In genomic region chr1:229558460-229559335, GRCh38 we compare ENCODE assay signal across 7 cellular contexts. TPM values are rescaled to one million over a fixed set of nuclear protein-coding genes. Genes with fewer than 3 reads are reported as not detected.
DNase-seq lines count a peak whose midpoint lies in the region; ATAC-seq and TF ChIP-seq lines count a peak whose summit lies in the region.

Gene ABCB10 (minus strand): TSS chr1:229558707. CDS start chr1:229558652, 55 bp downstream.

- peak; percentile 47 for TF ChIP-seq POLR2A in GM18505 (IDR thresholded peaks at IDR 0.05; ENCODE audit: borderline replicate concordance, extremely low read depth, insufficient read depth, insufficient read length)

- DNase-seq in NCI-H187 treated with DMSO at 0.1 percent for 48 hours (lab: John Stamatoyannopoulos, UW): peak; percentile 71
- DNase-seq in T-helper 22 cell (ENCODE audit: low read depth): peak; percentile 71
- DNase-seq in astrocyte of the cerebellum (ENCODE audit: low read depth): peak; percentile 91
- DNase-seq in hepatic stellate cell (ENCODE audit: low spot score): peak; percentile 99
- DNase-seq in renal cortical epithelial cell (ENCODE audit: low read depth): peak; percentile 92

- in situ Hi-C loops in astrocyte of the cerebellum (cut with HindIII; ENCODE audit: low sequenced_read_pairs): no loop called here

- H3K4me3 ChIP-seq in astrocyte of the cerebellum (ENCODE audit: low read depth, low read length): peak within 1 kb of the TSS; percentile 72

- ATAC-seq in GM18505 (IDR thresholded peaks at IDR 0.05; ENCODE audit: unreplicated experiment) (peak; percentile 71), HG02970 (IDR thresholded peaks at IDR 0.05; ENCODE audit: low FRiP score, unreplicated experiment) (peak; percentile 76)

- peak; percentile 85 for TF ChIP-seq CTCF in astrocyte of the cerebellum (IDR thresholded peaks at IDR 0.05; ENCODE audit: low read depth, low read length, missing control alignments)

RNA-seq across cellular contexts. Expression of gene ABCB10, which starts in this region (rescaled TPM):
- 16.4 and 21.7 TPM in 2 replicates for total RNA-seq in renal cortical epithelial cell

Comparison
In these comparisons a context has a peak if more than half of its experiments do, and no peak if none do; other contexts are left out.
1. Peak in every context shown above with its lines: DNase-seq, ATAC-seq and H3K4me3 ChIP-seq.